ENCODE assay signal across 17 cellular contexts in genomic region chr16:56977823-56978430, GRCh38. TPM values are rescaled to one million over a fixed set of nuclear protein-coding genes. Genes with fewer than 3 reads are reported as not detected.
DNase-seq lines count a peak whose midpoint lies in the region; ATAC-seq and TF ChIP-seq lines count a peak whose summit lies in the region.
"Had no signal": no experiment of that assay in that cellular context is flagged by ENCODE, and none has a peak within 500 bp of the region (broad histone marks: within the 10 kb centered on the region; RNA-seq: fewer than 3 reads in every experiment).

No MANE protein-coding gene starts in this region.

- H3K36me3 Mint-ChIP-seq in activated naive CD4-positive, alpha-beta T cell treated with anti-CD3 and anti-CD28 coated beads, Interleukin-2, amount 50 U/mL, for 72 hours = peaks cover 8 to 26% of the 10 kb centered on the region in 2 donors

- no peak overlapping the region for H4K91ac ChIP-seq in trophoblast cell (ENCODE audit: low read depth, low read length)

- H3K4me2 ChIP-seq in trophoblast cell (ENCODE audit: low read length) = no peak overlapping the region

- no peak overlapping the region for H2AK5ac ChIP-seq in trophoblast cell (ENCODE audit: low read length)

- H2AFZ ChIP-seq in trophoblast cell (ENCODE audit: insufficient read depth, low read length, poor library complexity) = no peak overlapping the region

- no peak overlapping the region for H3K14ac ChIP-seq in trophoblast cell (ENCODE audit: low read length)

- H4K12ac ChIP-seq in trophoblast cell (ENCODE audit: low read depth, low read length) = no peak overlapping the region

- H3K27ac Mint-ChIP-seq in activated naive CD4-positive, alpha-beta T cell treated with anti-CD3 and anti-CD28 coated beads, Interleukin-2, amount 50 U/mL, for 72 hours = peak overlapping the region; percentile 62 to 84

- ATAC-seq in activated naive CD4-positive, alpha-beta T cell treated with anti-CD3 and anti-CD28 coated beads, Interleukin-2, amount 50 U/mL, for 72 hours = no peak
- ATAC-seq in HG02938 (IDR thresholded peaks at IDR 0.05; ENCODE audit: unreplicated experiment) (no peak), HG03442 (IDR thresholded peaks at IDR 0.05; ENCODE audit: unreplicated experiment) (no peak)
- ATAC-seq: Panc1 had no signal

- no peaks in the 10 kb centered on the region for H3K79me1 ChIP-seq in trophoblast cell (ENCODE audit: low read length)

- H3K23ac ChIP-seq in trophoblast cell (ENCODE audit: low read length) = no peak overlapping the region

- no peak overlapping the region for H2BK5ac ChIP-seq in trophoblast cell (ENCODE audit: low read depth, low read length, poor library complexity)

- no peaks in the 10 kb centered on the region for H3K9me3 Mint-ChIP-seq in activated naive CD4-positive, alpha-beta T cell treated with anti-CD3 and anti-CD28 coated beads, Interleukin-2, amount 50 U/mL, for 72 hours

- no peaks in the 10 kb centered on the region for H3K4me1 ChIP-seq in trophoblast cell (ENCODE audit: control insufficient read depth in 1 of 2, insufficient read depth in 2 of 2, low read length in 2 of 2)
- peaks cover 0 to 9% of the 10 kb centered on the region in 2 donors for H3K4me1 ChIP-seq in ascending aorta

- no peak overlapping the region for H3K18ac ChIP-seq in trophoblast cell (ENCODE audit: low read length)

- H3K9me3 ChIP-seq in trophoblast cell (ENCODE audit: insufficient read depth, low read depth, low read length) (peaks cover 4% of the 10 kb centered on the region), ascending aorta (no peaks in the 10 kb centered on the region)

- H3K36me3 ChIP-seq in trophoblast cell (ENCODE audit: control insufficient read depth in 1 of 2, insufficient read depth in 2 of 2, low read length in 2 of 2) (no peaks in the 10 kb centered on the region), ascending aorta (no peaks in the 10 kb centered on the region)

- H2BK120ac ChIP-seq in trophoblast cell (ENCODE audit: insufficient read depth, low read length, poor library complexity) = no peak overlapping the region

- TF ChIP-seq CTCF in ascending aorta (IDR thresholded peaks at IDR 0.05) = no peak

- intact Hi-C loops in ascending aorta (cut with DNase I) = no loop called here

- DNase-seq in activated naive CD4-positive, alpha-beta T cell treated with anti-CD3 and anti-CD28 coated beads, Interleukin-2, amount 50 U/mL, for 72 hours (ENCODE audit: low spot score in 2 of 2) = no peak
- DNase-seq in activated naive CD4-positive, alpha-beta T cell treated with anti-CD3 and anti-CD28 coated beads, Interleukin-2, amount 50 U/mL, for 16 hours = no peak
- peak; percentile 6 for DNase-seq in D341Med (ENCODE audit: low spot score)
- peak; percentile 27 for DNase-seq in amniotic epithelial cell (ENCODE audit: low read depth)
- peak; percentile 29 to 57 for DNase-seq in trophoblast cell
- DNase-seq in ascending aorta (ENCODE audit: low spot score in 2 of 2) = no peak
- DNase-seq: 8988T, C1 segment of cervical spinal cord, COR-L47, EL, KBM-7, NCI-H1105, NCI-H1694 had no signal

- H3K27me3 ChIP-seq in trophoblast cell (ENCODE audit: insufficient read depth, low read length) (no peaks in the 10 kb centered on the region), ascending aorta (no peaks in the 10 kb centered on the region)

- no peak overlapping the region for H3K27ac ChIP-seq in trophoblast cell (ENCODE audit: low read depth, low read length)
- no peak overlapping the region for H3K27ac ChIP-seq in ascending aorta
- H3K27ac ChIP-seq: HL-60 had no signal

- no peak overlapping the region for H3K4ac ChIP-seq in trophoblast cell (ENCODE audit: low read depth, low read length)

- H3K9ac ChIP-seq in trophoblast cell (ENCODE audit: low read length) = no peak overlapping the region

- H4K8ac ChIP-seq in trophoblast cell (ENCODE audit: low read depth, low read length) = no peak overlapping the region

- no CpG with 5 or more reads among the region's 11 CpGs for WGBS in trophoblast cell (ENCODE audit: extremely low coverage, insufficient coverage, insufficient read length)

- no peaks in the 10 kb centered on the region for H3K79me2 ChIP-seq in trophoblast cell (ENCODE audit: control insufficient read depth, insufficient read depth, low read length, poor library complexity)

- H2BK12ac ChIP-seq in trophoblast cell (ENCODE audit: low read length) = no peak overlapping the region

- H3K4me3 ChIP-seq in trophoblast cell (ENCODE audit: low read depth, low read length) = no peak overlapping the region
- H3K4me3 ChIP-seq in ascending aorta = no peak overlapping the region

RNA-seq across cellular contexts. Expression of gene NLRC5, which starts 11.4 kb away (rescaled TPM):
- 100 to 1,000 TPM; 231 to 254 TPM for total RNA-seq in activated naive CD4-positive, alpha-beta T cell treated with anti-CD3 and anti-CD28 coated beads, Interleukin-2, amount 50 U/mL, for 72 hours
- polyA plus RNA-seq in trophoblast cell (2013) = 0.08 and 0.11 TPM in 2 replicates
- 46.7 TPM for total RNA-seq in ascending aorta

RNA-seq across cellular contexts. Expression of gene CETP, which starts 16.2 kb away (rescaled TPM):
- total RNA-seq in activated naive CD4-positive, alpha-beta T cell treated with anti-CD3 and anti-CD28 coated beads, Interleukin-2, amount 50 U/mL, for 72 hours = not detected
- 0.07 and 0.12 TPM in 2 replicates for polyA plus RNA-seq in trophoblast cell (2013)
- total RNA-seq in ascending aorta = not detected

RNA-seq across cellular contexts. Expression of gene HERPUD1, which starts 46.0 kb away (rescaled TPM):
- total RNA-seq in activated naive CD4-positive, alpha-beta T cell treated with anti-CD3 and anti-CD28 coated beads, Interleukin-2, amount 50 U/mL, for 72 hours = 100 to 1,000 TPM; 146 to 175 TPM
- polyA plus RNA-seq in trophoblast cell (2013) = 252 and 267 TPM in 2 replicates
- total RNA-seq in ascending aorta = 108 TPM

Comparison
In these comparisons a context has a peak if more than half of its experiments do, and no peak if none do; other contexts are left out.
1. DNase-seq: peak in D341Med (single experiment), amniotic epithelial cell (single experiment) and trophoblast cell (2 of 2); none in activated naive CD4-positive, alpha-beta T cell treated with anti-CD3 and anti-CD28 coated beads, Interleukin-2, amount 50 U/mL, for 72 hours (0 of 2), activated naive CD4-positive, alpha-beta T cell treated with anti-CD3 and anti-CD28 coated beads, Interleukin-2, amount 50 U/mL, for 16 hours (single experiment) and ascending aorta (0 of 2).